Comparison of ENCODE assay signal across 29 cellular contexts in the genomic region with DNA sequence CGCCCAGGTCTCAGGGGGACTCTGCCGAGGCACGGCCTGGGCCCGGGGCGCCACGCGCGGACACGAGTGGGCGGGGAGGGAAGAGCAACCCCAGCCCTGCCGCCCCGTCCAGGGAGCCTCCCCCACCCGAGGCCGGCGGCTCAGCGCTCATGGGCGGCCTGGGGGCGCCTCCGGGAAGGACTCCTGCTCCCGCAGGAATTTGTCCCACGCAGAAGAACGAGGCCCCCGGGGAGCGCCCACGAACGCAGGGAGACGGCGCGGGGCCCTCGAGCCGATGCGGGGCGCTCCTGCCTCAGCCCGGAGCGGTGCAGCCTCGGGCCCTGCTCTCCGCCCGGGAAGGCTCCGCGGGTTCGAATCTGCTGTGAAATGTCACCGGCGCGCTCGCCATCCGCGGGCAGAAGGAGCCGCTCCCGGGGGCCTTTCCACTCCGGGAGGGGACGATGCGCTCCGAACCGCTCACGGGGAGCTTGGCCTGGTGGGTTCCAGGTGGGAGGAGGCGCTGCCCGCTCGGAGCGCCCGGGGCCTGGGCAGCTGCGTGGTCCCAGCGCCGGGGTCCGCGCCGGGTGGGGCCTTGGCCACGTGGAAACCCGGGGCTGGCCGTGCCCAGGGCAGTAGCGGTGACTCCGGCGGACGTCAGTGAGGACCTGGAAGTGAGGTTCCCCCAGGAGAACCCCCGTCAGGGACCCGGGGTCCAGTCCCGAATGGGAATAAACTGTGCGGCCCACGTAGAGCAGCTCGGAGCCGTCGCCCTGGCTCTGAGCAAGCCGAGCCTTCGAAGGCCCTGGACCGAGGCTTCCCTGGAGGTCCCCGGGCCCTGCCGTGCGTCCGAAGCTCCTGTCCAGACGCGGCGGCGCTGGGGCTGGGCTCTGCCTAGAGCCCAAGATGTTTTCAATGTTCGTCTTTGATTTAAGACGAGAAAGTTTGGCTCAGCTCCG. TPM values are rescaled to one million over a fixed set of nuclear protein-coding genes. Genes with fewer than 3 reads are reported as not detected.
DNase-seq lines count a peak whose midpoint lies in the region; TF ChIP-seq lines count a peak whose summit lies in the region.
"Had no signal": no experiment of that assay in that cellular context is flagged by ENCODE, and none has a peak within 500 bp of the region (broad histone marks: within the 10 kb centered on the region; RNA-seq: fewer than 3 reads in every experiment).

No MANE protein-coding gene starts in this region.

- H3K18ac ChIP-seq in neuronal stem cell (ENCODE audit: low read length), result peak overlapping the region; percentile 89

- peak overlapping the region; percentile 97 for H2BK12ac ChIP-seq in neuronal stem cell (ENCODE audit: low read length)

- H3K9me3 ChIP-seq in HUES48 (ENCODE audit: control insufficient read depth, insufficient read depth, low read length), result no peaks in the 10 kb centered on the region
- no peaks in the 10 kb centered on the region for H3K9me3 ChIP-seq in endodermal cell (ENCODE audit: control insufficient read depth, low read length)
- peaks cover 0 to 5% of the 10 kb centered on the region in 2 donors for H3K9me3 ChIP-seq in neuronal stem cell (replicated peaks in 1 of 2; ENCODE audit: control insufficient read depth in 2 of 2, insufficient read depth in 1 of 2, low read depth in 1 of 2, low read length in 2 of 2)
- no peaks in the 10 kb centered on the region for H3K9me3 ChIP-seq in Peyer's patch
- H3K9me3 ChIP-seq: prostate gland, thyroid gland had no signal

- H3K36me3 Mint-ChIP-seq in endodermal cell (ENCODE audit: low read depth), result no peaks in the 10 kb centered on the region
- H3K36me3 Mint-ChIP-seq in glutamatergic neuron (ENCODE audit: unreplicated experiment), result peaks cover 8% of the 10 kb centered on the region
- H3K36me3 Mint-ChIP-seq: CD4-positive, alpha-beta memory T cell; neural progenitor cell had no signal

- no peak overlapping the region for H2AFZ ChIP-seq in neuronal stem cell (ENCODE audit: low read length)
- H2AFZ ChIP-seq: neural progenitor cell had no signal

- peaks cover 2% of the 10 kb centered on the region for H3K79me1 ChIP-seq in neuronal stem cell (ENCODE audit: low read depth, low read length)

- H3K4me3 ChIP-seq in HUES48 (ENCODE audit: low read depth, low read length) (peak overlapping the region; percentile 41; the same call in 1 of the 2 replicates), endodermal cell (ENCODE audit: low read length) (no peak overlapping the region), neuronal stem cell (ENCODE audit: low read length in 2 of 2) (no peak overlapping the region), Peyer's patch (no peak overlapping the region)
- H3K4me3 ChIP-seq: neural progenitor cell, prostate gland, SK-N-MC, thyroid gland had no signal

- H3K9me3 Mint-ChIP-seq in endodermal cell (peaks cover 15% of the 10 kb centered on the region), glutamatergic neuron (ENCODE audit: unreplicated experiment) (peaks cover 3% of the 10 kb centered on the region)
- H3K9me3 Mint-ChIP-seq: activated T-cell treated with anti-CD3 and anti-CD28 coated beads, Interleukin-2, amount 50 U/mL, for 24 hours had no signal

- H3K14ac ChIP-seq in neuronal stem cell (ENCODE audit: low read length), result peak overlapping the region; percentile 38

- no peak for TF ChIP-seq CTCF in endodermal cell (conservative IDR thresholded peaks at IDR 0.05)
- no peak for TF ChIP-seq CTCF in glutamatergic neuron (IDR thresholded peaks at IDR 0.05; ENCODE audit: partially characterized antibody, unreplicated experiment)
- no peak for TF ChIP-seq CTCF in Peyer's patch (IDR thresholded peaks at IDR 0.05)

- peak overlapping the region; percentile 65 for H3K23ac ChIP-seq in neuronal stem cell (ENCODE audit: low read depth, low read length, poor library complexity)

- H3K4me1 Mint-ChIP-seq in endodermal cell, result peaks cover 3% of the 10 kb centered on the region
- H3K4me1 Mint-ChIP-seq in glutamatergic neuron (ENCODE audit: low read depth, unreplicated experiment), result no peaks in the 10 kb centered on the region

- peak overlapping the region; percentile 17 for H4K8ac ChIP-seq in neuronal stem cell (ENCODE audit: low read depth, low read length)

- no peak overlapping the region for H3K4ac ChIP-seq in neuronal stem cell (ENCODE audit: low read length)

- peak overlapping the region; percentile 28 for H2AK5ac ChIP-seq in neuronal stem cell (ENCODE audit: low read depth, low read length)

- no peaks in the 10 kb centered on the region for H3K36me3 ChIP-seq in HUES48 (ENCODE audit: control insufficient read depth, insufficient read depth, low read length)
- no peaks in the 10 kb centered on the region for H3K36me3 ChIP-seq in endodermal cell (ENCODE audit: control insufficient read depth, insufficient read depth, low read length)
- no peaks in the 10 kb centered on the region for H3K36me3 ChIP-seq in neuronal stem cell (replicated peaks in 1 of 2; ENCODE audit: control insufficient read depth in 2 of 2, insufficient read depth in 2 of 2, low read length in 2 of 2)
- H3K36me3 ChIP-seq in Peyer's patch, result no peaks in the 10 kb centered on the region
- H3K36me3 ChIP-seq: neural progenitor cell, prostate gland, thyroid gland had no signal

- peak overlapping the region; percentile 49 for H3K4me2 ChIP-seq in neuronal stem cell (ENCODE audit: insufficient read depth, low read length, poor library complexity, severe bottlenecking)
- H3K4me2 ChIP-seq: neural progenitor cell had no signal

- peaks cover 4% of the 10 kb centered on the region for H3K27me3 ChIP-seq in HUES48 (ENCODE audit: control insufficient read depth, insufficient read depth, low read length)
- H3K27me3 ChIP-seq in endodermal cell (ENCODE audit: control insufficient read depth, insufficient read depth, low read length, poor library complexity, severe bottlenecking), result no peaks in the 10 kb centered on the region
- H3K27me3 ChIP-seq in neuronal stem cell (ENCODE audit: control insufficient read depth in 3 of 3, insufficient read depth in 3 of 3, low read depth in 1 of 3, low read length in 3 of 3), result peaks cover 5 to 19% (median 17%) of the 10 kb centered on the region in 3 experiments
- H3K27me3 ChIP-seq in Peyer's patch, result peaks cover 0 to 6% of the 10 kb centered on the region in 2 donors

- 94 to 97% methylated on average over 72 to 95 of the region's 95 CpGs for WGBS in endodermal cell (ENCODE audit: insufficient coverage in 1 of 2, insufficient read length in 1 of 2), 2 experiments
- WGBS in neuronal stem cell (ENCODE audit: extremely low coverage in 2 of 2, insufficient read length in 2 of 2, insufficient replicate concordance in 1 of 2), 2 donors, result no CpG with 5 or more reads among the region's 95 CpGs

- no peak overlapping the region for H3K27ac Mint-ChIP-seq in endodermal cell
- no peak overlapping the region for H3K27ac Mint-ChIP-seq in glutamatergic neuron (ENCODE audit: unreplicated experiment)
- H3K27ac Mint-ChIP-seq: activated CD8-positive, alpha-beta T cell treated with anti-CD3 and anti-CD28 coated beads, Interleukin-2, amount 10 ng/mL, durations not matched to agents 7 days and 5 days; activated T-cell treated with anti-CD3 and anti-CD28 coated beads, Interleukin-2, amount 50 U/mL, for 24 hours; CD4-positive, alpha-beta memory T cell; neural progenitor cell; T-helper 1 cell treated with Interleukin-12 subunit alpha and Interleukin-12 subunit beta and Interleukin-4 antibody, amounts not matched to agents 30 μg/mL and 1 μg/mL, for 36 hours had no signal

- no peak overlapping the region for H4K91ac ChIP-seq in neuronal stem cell (ENCODE audit: low read depth, low read length, poor library complexity)

- no peaks in the 10 kb centered on the region for H3K4me1 ChIP-seq in HUES48 (ENCODE audit: control insufficient read depth, insufficient read depth, low read length)
- H3K4me1 ChIP-seq in endodermal cell (ENCODE audit: control insufficient read depth, insufficient read depth, low read length), result no peaks in the 10 kb centered on the region
- H3K4me1 ChIP-seq in neuronal stem cell (ENCODE audit: control insufficient read depth in 2 of 2, insufficient read depth in 1 of 2, low read depth in 1 of 2, low read length in 2 of 2), result peaks cover 0 to 2% of the 10 kb centered on the region in 2 donors
- H3K4me1 ChIP-seq in Peyer's patch, result peaks cover 0 to 2% (median 0%) of the 10 kb centered on the region in 4 donors
- H3K4me1 ChIP-seq: neural progenitor cell, prostate gland, thyroid gland had no signal

- H3K27me3 Mint-ChIP-seq in endodermal cell (ENCODE audit: insufficient read depth) (peaks cover 8% of the 10 kb centered on the region), glutamatergic neuron (ENCODE audit: unreplicated experiment) (peaks cover 25% of the 10 kb centered on the region)

- H2BK5ac ChIP-seq in neuronal stem cell (ENCODE audit: low read length), result no peak overlapping the region

- H3K4me3 Mint-ChIP-seq in endodermal cell (no peak overlapping the region), glutamatergic neuron (ENCODE audit: unreplicated experiment) (no peak overlapping the region)
- H3K4me3 Mint-ChIP-seq: activated CD8-positive, alpha-beta T cell treated with anti-CD3 and anti-CD28 coated beads, Interleukin-2, amount 10 ng/mL, durations not matched to agents 7 days and 5 days; activated T-cell treated with anti-CD3 and anti-CD28 coated beads, Interleukin-2, amount 50 U/mL, for 24 hours; CD4-positive, alpha-beta memory T cell; neural progenitor cell; T-helper 1 cell treated with Interleukin-12 subunit alpha and Interleukin-12 subunit beta and Interleukin-4 antibody, amounts not matched to agents 30 μg/mL and 1 μg/mL, for 36 hours had no signal

- H3K9ac ChIP-seq in HUES48 (ENCODE audit: low read depth, low read length) (no peak overlapping the region), endodermal cell (ENCODE audit: extremely low read depth, low read length, poor library complexity, severe bottlenecking) (no peak overlapping the region), neuronal stem cell (ENCODE audit: low read depth, low read length, poor library complexity) (peak overlapping the region; percentile 3)
- H3K9ac ChIP-seq: neural progenitor cell had no signal

- H2BK120ac ChIP-seq in neuronal stem cell (ENCODE audit: low read depth, low read length), result peak overlapping the region; percentile 28

- H3K27ac ChIP-seq in HUES48 (ENCODE audit: low read depth, low read length) (no peak overlapping the region), endodermal cell (ENCODE audit: low read depth, low read length) (no peak overlapping the region), neuronal stem cell (replicated peaks; ENCODE audit: low read length) (no peak overlapping the region), Peyer's patch (no peak overlapping the region)
- H3K27ac ChIP-seq: neural progenitor cell, prostate gland, SK-N-MC, thyroid gland had no signal

- peak overlapping the region; percentile 83 for H2BK15ac ChIP-seq in neuronal stem cell (ENCODE audit: low read length)

- no peak for TF ChIP-seq POLR2A in Peyer's patch (IDR thresholded peaks at IDR 0.05)

- peak; percentile 40 for DNase-seq in AG20443 (ENCODE audit: low spot score)
- peak; percentile 53 for DNase-seq in endodermal cell
- no peak for DNase-seq in neuronal stem cell (ENCODE audit: low spot score)
- DNase-seq in glutamatergic neuron, result no peak
- DNase-seq in Peyer's patch, result no peak
- no peak for DNase-seq in GM03348 (ENCODE audit: low spot score)
- DNase-seq in stimulated activated CD4-positive, alpha-beta T cell treated with anti-CD3 and anti-CD28 coated beads, Interleukin-12 subunit alpha, Interleukin-12 subunit beta, amount 100 ng/mL, for 4 hours, result no peak
- DNase-seq: activated CD8-positive, alpha-beta T cell treated with anti-CD3 and anti-CD28 coated beads, Interleukin-2, amount 10 ng/mL, durations not matched to agents 7 days and 5 days; activated gamma-delta T cell treated with Interleukin-2 at 50 U/mL for 16 hours; activated T-cell treated with anti-CD3 and anti-CD28 coated beads, Interleukin-2, amount 50 U/mL, for 24 hours; AML-193; CD4-positive, alpha-beta memory T cell; dermis blood vessel endothelial cell; DMS 273 treated with DMSO at 0.1 percent for 48 hours; EL; HCEC 1CT; Karpas-422; NCI-H1436 treated with DMSO at 0.1 percent for 48 hours; NCI-H2107; NCI-H446; NCI-H774; RPMI8226; stimulated activated naive CD4-positive, alpha-beta T cell treated with Interleukin-2 at 50 U/mL for 16 hours; thyroid gland had no signal

RNA-seq across cellular contexts. Expression of gene CTDP1, which starts 41.4 kb away (rescaled TPM):
- total RNA-seq in endodermal cell (10 to 100 TPM; 29.8 to 35.6 TPM), glutamatergic neuron (ENCODE audit: unreplicated experiment) (34.8 TPM), Peyer's patch (10 to 100 TPM; 20.7 to 36.2 (median 25.8) TPM)
- polyA plus RNA-seq in endodermal cell (2013, experiment 1 of 2), result 21.1 TPM
- 18.8 TPM for polyA plus RNA-seq in endodermal cell (2013, experiment 2 of 2)
- polyA plus RNA-seq in neuronal stem cell (2013, experiment 1 of 2), result 10.5 TPM
- 11.0 TPM for polyA plus RNA-seq in neuronal stem cell (2013, experiment 2 of 2)

Comparison
In these comparisons a context has a peak if more than half of its experiments do, and no peak if none do; other contexts are left out.
1. DNase-seq: peak in AG20443 (single experiment) and endodermal cell (single experiment); none in neuronal stem cell (single experiment), glutamatergic neuron (single experiment), Peyer's patch (0 of 3), GM03348 (single experiment) and stimulated activated CD4-positive, alpha-beta T cell treated with anti-CD3 and anti-CD28 coated beads, Interleukin-12 subunit alpha, Interleukin-12 subunit beta, amount 100 ng/mL, for 4 hours (single experiment).